In genomic region chr11:134223836-134224709, GRCh38 we compare ENCODE assay signal across 1 cellular context.
TF ChIP-seq lines count a peak whose summit lies in the region.

Gene NCAPD3, minus strand, starts transcription at chr11:134223967. Its CDS starts 41 bp downstream, at chr11:134223926.
Gene VPS26B, plus strand, starts transcription at chr11:134224671. Its CDS starts 452 bp downstream, at chr11:134225123.

TF ChIP-seq in K562, 482 proteins besides CTCF, POLR2A, EP300 and RAD21 (continued from another document and continues in another):
- 0 out of 2 replicates have a peak, but pooled peaks have one; percentile 45 for TF ChIP-seq REST (CRISPR knock-in tag; IDR thresholded peaks at IDR 0.05; ENCODE audit: low read depth)
- no peak for TF ChIP-seq NR4A1 (CRISPR knock-in tag; IDR thresholded peaks at IDR 0.05)
- TF ChIP-seq NR4A1 (tag; IDR thresholded peaks at IDR 0.05) = peak; percentile 72
- TF ChIP-seq ZBTB9 (CRISPR knock-in tag; IDR thresholded peaks at IDR 0.05) = 0 out of 2 replicates have a peak, but pooled peaks have one; percentile 16
- peak in 2 of 3 experiments; percentile 66 to 86 for TF ChIP-seq YY1 (IDR thresholded peaks at IDR 0.05; ENCODE audit: borderline replicate concordance in 1 of 3, control insufficient read depth in 1 of 3, extremely low read depth in 1 of 3, insufficient read depth in 3 of 3, insufficient read length in 1 of 3, insufficient replicate concordance in 2 of 3, low read depth in 1 of 3, low read length in 2 of 3)
- TF ChIP-seq CHD1 (IDR thresholded peaks at IDR 0.05; ENCODE audit: low read length) = no peak
- TF ChIP-seq ERF (CRISPR knock-in tag; IDR thresholded peaks at IDR 0.05) = peak; percentile 87
- no peak for TF ChIP-seq KAT8 (IDR thresholded peaks at IDR 0.05; ENCODE audit: low read depth)
- peak; percentile 4; the same call in 1 of the 2 replicates for TF ChIP-seq ZBTB7A (IDR thresholded peaks at IDR 0.05; ENCODE audit: borderline replicate concordance, control insufficient read depth, low read depth, low read length)
- TF ChIP-seq CREB3 (tag; conservative IDR thresholded peaks at IDR 0.05; ENCODE audit: low read depth) = 0 out of 2 replicates have a peak, but pooled peaks have one; percentile 22
- no peak for TF ChIP-seq STAG1 (CRISPR knock-in tag; IDR thresholded peaks at IDR 0.05; ENCODE audit: borderline replicate concordance)
- TF ChIP-seq ZMIZ1 (IDR thresholded peaks at IDR 0.05; ENCODE audit: low read depth in 2 of 2, low read length in 2 of 2) = no peak
- no peak for TF ChIP-seq PBX2 (CRISPR knock-in tag; IDR thresholded peaks at IDR 0.05; ENCODE audit: low read depth)
- TF ChIP-seq PBX2 (tag; conservative IDR thresholded peaks at IDR 0.05; ENCODE audit: low read depth) = no peak
- TF ChIP-seq BCL6 (CRISPR knock-in tag; IDR thresholded peaks at IDR 0.05) = no peak
- no peak for TF ChIP-seq FOXP4 (CRISPR knock-in tag; IDR thresholded peaks at IDR 0.05; ENCODE audit: borderline replicate concordance)
- no peak for TF ChIP-seq NR3C1 (CRISPR knock-in tag; IDR thresholded peaks at IDR 0.05)
- TF ChIP-seq ZNF609 (CRISPR knock-in tag; IDR thresholded peaks at IDR 0.05; ENCODE audit: borderline replicate concordance) = no peak
- peak; percentile 89 for TF ChIP-seq L3MBTL2 (IDR thresholded peaks at IDR 0.05)
- TF ChIP-seq KAT7 (CRISPR knock-in tag; IDR thresholded peaks at IDR 0.05; ENCODE audit: borderline replicate concordance) = no peak
- peak; percentile 96 for TF ChIP-seq EP400 (IDR thresholded peaks at IDR 0.05)
- TF ChIP-seq GMEB1 (CRISPR knock-in tag; IDR thresholded peaks at IDR 0.05) = peak; percentile 51
- peak; percentile 35; the same call in 1 of the 2 replicates for TF ChIP-seq NFIC (IDR thresholded peaks at IDR 0.05)
- no peak for TF ChIP-seq RUNX1 (IDR thresholded peaks at IDR 0.05; ENCODE audit: low read depth)
- TF ChIP-seq BRF2 (IDR thresholded peaks at IDR 0.05; ENCODE audit: borderline replicate concordance, insufficient read depth, insufficient read length) = no peak
- TF ChIP-seq HOMEZ (CRISPR knock-in tag; IDR thresholded peaks at IDR 0.05) = no peak
- TF ChIP-seq POLR3A (IDR thresholded peaks at IDR 0.05; ENCODE audit: borderline replicate concordance, extremely low read depth, insufficient read depth, insufficient read length) = no peak
- no peak for TF ChIP-seq PHB2 (IDR thresholded peaks at IDR 0.05; ENCODE audit: low read depth)
